Comparison of ENCODE assay signal across 1 cellular context in genomic region chr12:89663577-89664357, GRCh38.
TF ChIP-seq lines count a peak whose summit lies in the region.

No MANE protein-coding gene starts in this region.

TF ChIP-seq in K562, 482 proteins besides CTCF, POLR2A, EP300 and RAD21 (continued from another document and continues in another):
- TF ChIP-seq ZNF655 (CRISPR knock-in tag; IDR thresholded peaks at IDR 0.05) (no peak), BRD9 (IDR thresholded peaks at IDR 0.05; ENCODE audit: low read depth, partially characterized antibody) (peak; percentile 60), ARID1B (IDR thresholded peaks at IDR 0.05) (peak; percentile 87), ZNF395 (CRISPR knock-in tag; IDR thresholded peaks at IDR 0.05) (no peak), ZNF165 (CRISPR knock-in tag; IDR thresholded peaks at IDR 0.05; ENCODE audit: borderline replicate concordance) (no peak), HMG20B (CRISPR knock-in tag; IDR thresholded peaks at IDR 0.05) (no peak), BRF2 (IDR thresholded peaks at IDR 0.05; ENCODE audit: borderline replicate concordance, insufficient read depth, insufficient read length) (no peak), HDAC1 (IDR thresholded peaks at IDR 0.05) (peak in 1 of 2 experiments; percentile 77; a peak in 2 of 4 replicates), ZMIZ1 (IDR thresholded peaks at IDR 0.05; ENCODE audit: low read depth in 2 of 2, low read length in 2 of 2) (peak in 1 of 2 experiments; percentile 60; a peak in 1 of 4 replicates), SAP30 (IDR thresholded peaks at IDR 0.05; ENCODE audit: borderline replicate concordance, insufficient read depth, low read depth, low read length, poor library complexity, severe bottlenecking) (no peak), PCBP1 (IDR thresholded peaks at IDR 0.05; ENCODE audit: low read depth, low read length, poor library complexity, severe bottlenecking) (no peak), SRF (CRISPR knock-in tag; IDR thresholded peaks at IDR 0.05) (no peak), SMC3 (conservative IDR thresholded peaks at IDR 0.05; ENCODE audit: insufficient read depth, low read depth, low read length) (no peak), SETDB1 (IDR thresholded peaks at IDR 0.05; ENCODE audit: low read length) (no peak), ZNF12 (CRISPR knock-in tag; IDR thresholded peaks at IDR 0.05) (no peak), CTBP1 (IDR thresholded peaks at IDR 0.05; ENCODE audit: borderline replicate concordance) (peak; percentile 86), RCOR1 (IDR thresholded peaks at IDR 0.05; ENCODE audit: borderline replicate concordance in 1 of 2, low read depth in 2 of 2, low read length in 2 of 2) (peak in 1 of 2 experiments; percentile 68; a peak in 1 of 4 replicates), ZZZ3 (IDR thresholded peaks at IDR 0.05) (no peak), CREM (IDR thresholded peaks at IDR 0.05; ENCODE audit: low read depth) (0 out of 2 replicates have a peak, but pooled peaks have one; percentile 18), SIX5 (IDR thresholded peaks at IDR 0.05; ENCODE audit: borderline replicate concordance in 1 of 2, insufficient read depth in 1 of 2, low read depth in 1 of 2, low read length in 2 of 2) (no peak), TCF15 (CRISPR knock-in tag; IDR thresholded peaks at IDR 0.05) (no peak), DPF2 (IDR thresholded peaks at IDR 0.05) (peak; percentile 83), ZBED1 (IDR thresholded peaks at IDR 0.05) (no peak), GTF2F1 (IDR thresholded peaks at IDR 0.05; ENCODE audit: low read depth, low read length) (no peak), LEF1 (IDR thresholded peaks at IDR 0.05) (peak; percentile 80; the same call in 1 of the 2 replicates), HCFC1 (IDR thresholded peaks at IDR 0.05; ENCODE audit: low read depth, low read length) (no peak), PURB (CRISPR knock-in tag; IDR thresholded peaks at IDR 0.05; ENCODE audit: low read depth) (no peak), THRA (IDR thresholded peaks at IDR 0.05) (no peak), IFI16 (CRISPR knock-in tag; IDR thresholded peaks at IDR 0.05) (no peak), SIRT6 (IDR thresholded peaks at IDR 0.05; ENCODE audit: low read depth, low read length) (no peak), KLF13 (tag; IDR thresholded peaks at IDR 0.05; ENCODE audit: borderline replicate concordance, low read depth) (no peak), OTX1 (CRISPR knock-in tag; IDR thresholded peaks at IDR 0.05) (no peak), ZFP36 (IDR thresholded peaks at IDR 0.05; ENCODE audit: low read depth, low read length, partially characterized antibody) (peak; percentile 33), ZNF263 (CRISPR knock-in tag; IDR thresholded peaks at IDR 0.05; ENCODE audit: borderline replicate concordance) (no peak), POLR2AphosphoS5 (IDR thresholded peaks at IDR 0.05; ENCODE audit: control insufficient read depth, insufficient read depth, low read depth, low read length) (peak; percentile 82; the same call in 1 of the 2 replicates), ZNF780A (CRISPR knock-in tag; IDR thresholded peaks at IDR 0.05) (no peak), U2AF1 (optimal IDR thresholded peaks at IDR 0.05; ENCODE audit: low read depth, low read length) (no peak), ZNF274 (IDR thresholded peaks at IDR 0.05; ENCODE audit: borderline replicate concordance, low read depth, low read length) (no peak), HDAC2 (IDR thresholded peaks at IDR 0.05) (no peak), ZNF133 (CRISPR knock-in tag; IDR thresholded peaks at IDR 0.05) (no peak), CHCHD3 (CRISPR knock-in tag; IDR thresholded peaks at IDR 0.05) (no peak), RB1 (IDR thresholded peaks at IDR 0.05; ENCODE audit: low read depth) (no peak), TSC22D4 (tag; IDR thresholded peaks at IDR 0.05) (no peak), TCF3 (CRISPR knock-in tag; IDR thresholded peaks at IDR 0.05) (peak; percentile 83), RFX7 (CRISPR knock-in tag; IDR thresholded peaks at IDR 0.05) (no peak), SMARCB1 (IDR thresholded peaks at IDR 0.05; ENCODE audit: insufficient read length, low read depth) (no peak), ZNF347 (CRISPR knock-in tag; IDR thresholded peaks at IDR 0.05; ENCODE audit: low read depth) (no peak), CREB3L1 (IDR thresholded peaks at IDR 0.05; ENCODE audit: borderline replicate concordance, low read depth) (no peak), ZSCAN29 (IDR thresholded peaks at IDR 0.05) (no peak), MLX (CRISPR knock-in tag; conservative IDR thresholded peaks at IDR 0.05) (no peak), MEF2D (tag; conservative IDR thresholded peaks at IDR 0.05; ENCODE audit: low read depth) (no peak), SMARCA4 (IDR thresholded peaks at IDR 0.05) (peak; percentile 88), CBX2 (IDR thresholded peaks at IDR 0.05; ENCODE audit: insufficient read depth, low read length, poor library complexity, severe bottlenecking) (no peak), MAZ (CRISPR knock-in tag; conservative IDR thresholded peaks at IDR 0.05 in 1 of 2, IDR thresholded peaks at IDR 0.05 in 1 of 2) (no peak), ZBTB5 (IDR thresholded peaks at IDR 0.05) (no peak), ZNF785 (CRISPR knock-in tag; IDR thresholded peaks at IDR 0.05) (no peak), FOXM1 (IDR thresholded peaks at IDR 0.05; ENCODE audit: low read depth) (peak; percentile 49), FOXM1 (CRISPR knock-in tag; IDR thresholded peaks at IDR 0.05; ENCODE audit: low read depth) (no peak), SPI1 (IDR thresholded peaks at IDR 0.05; ENCODE audit: borderline replicate concordance, low read depth, low read length) (peak; percentile 55; the same call in 1 of the 2 replicates), DMBX1 (CRISPR knock-in tag; IDR thresholded peaks at IDR 0.05; ENCODE audit: borderline replicate concordance) (no peak), ARNT (IDR thresholded peaks at IDR 0.05) (peak in 1 of 2 experiments; percentile 70; a peak in 2 of 4 replicates), NR4A1 (CRISPR knock-in tag; IDR thresholded peaks at IDR 0.05) (no peak), NR4A1 (tag; IDR thresholded peaks at IDR 0.05) (no peak), RBFOX2 (IDR thresholded peaks at IDR 0.05; ENCODE audit: low read depth, low read length) (no peak), IRF9 (tag; IDR thresholded peaks at IDR 0.05) (no peak)
